16 cellular contexts compared by ENCODE assay signal in the genomic region with DNA sequence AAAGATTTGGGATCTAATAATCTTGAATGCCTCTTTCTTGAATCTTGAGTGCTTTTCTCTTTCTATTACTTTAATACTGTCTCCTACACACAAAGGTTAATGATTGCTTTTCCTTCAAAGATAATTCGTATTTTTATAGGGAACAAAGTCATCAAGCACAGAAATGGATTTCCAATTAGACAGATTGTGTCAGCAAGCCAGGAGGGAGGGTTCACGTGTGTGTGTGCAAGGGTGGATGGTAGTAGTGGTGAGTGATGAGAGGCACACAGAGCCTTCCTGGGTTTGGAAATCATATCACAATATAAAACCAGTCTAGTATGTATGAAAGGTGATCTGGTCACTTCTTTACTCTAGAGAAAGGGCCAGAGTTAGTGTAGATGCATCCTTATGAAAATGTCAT. TPM values are rescaled to one million over a fixed set of nuclear protein-coding genes. Genes with fewer than 3 reads are reported as not detected.
A peak's percentile ranks its signal among the peaks of the same experiment; 100 is the strongest.
DNase-seq lines count a peak whose midpoint lies in the region; ATAC-seq and TF ChIP-seq lines count a peak whose summit lies in the region.
"Had no signal": no experiment of that assay in that cellular context is flagged by ENCODE, and none has a peak within 500 bp of the region (broad histone marks: within the 10 kb centered on the region; RNA-seq: fewer than 3 reads in every experiment).

No MANE protein-coding gene starts in this region.

- H3K27me3 ChIP-seq in colonic mucosa (no peaks in the 10 kb centered on the region), mucosa of rectum (ENCODE audit: control insufficient read depth in 2 of 2, insufficient read depth in 2 of 2, low read length in 2 of 2) (no peaks in the 10 kb centered on the region), transverse colon (no peaks in the 10 kb centered on the region)

- peaks cover 0 to 4% (median 0%) of the 10 kb centered on the region in 6 donors for H3K9me3 Mint-ChIP-seq in immature natural killer cell
- H3K9me3 Mint-ChIP-seq: HFFc6 had no signal

- H3K9me3 ChIP-seq in colonic mucosa (no peaks in the 10 kb centered on the region), mucosa of rectum (ENCODE audit: control insufficient read depth in 2 of 2, low read length in 2 of 2) (no peaks in the 10 kb centered on the region), transverse colon (peaks cover 0 to 5% of the 10 kb centered on the region in 2 donors)
- H3K9me3 ChIP-seq: HAP-1 had no signal

- H3K4me1 Mint-ChIP-seq in immature natural killer cell = peaks cover 15 to 32% of the 10 kb centered on the region in 2 donors

- H3K27ac Mint-ChIP-seq in immature natural killer cell = no peak overlapping the region
- H3K27ac Mint-ChIP-seq: CD4-positive, alpha-beta memory T cell; HFFc6 had no signal

- H3K36me3 ChIP-seq in colonic mucosa = no peaks in the 10 kb centered on the region
- H3K36me3 ChIP-seq in mucosa of rectum (ENCODE audit: control insufficient read depth in 2 of 2, insufficient read depth in 2 of 2, low read length in 2 of 2) = no peaks in the 10 kb centered on the region
- no peaks in the 10 kb centered on the region for H3K36me3 ChIP-seq in transverse colon
- H3K36me3 ChIP-seq: HAP-1 had no signal

- peaks cover 2% of the 10 kb centered on the region for H3K4me1 ChIP-seq in colonic mucosa
- peaks cover 27 to 49% of the 10 kb centered on the region in 2 donors for H3K4me1 ChIP-seq in mucosa of rectum (ENCODE audit: control insufficient read depth in 2 of 2, insufficient read depth in 2 of 2, low read length in 2 of 2)
- peaks cover 4 to 55% (median 29%) of the 10 kb centered on the region in 4 donors for H3K4me1 ChIP-seq in transverse colon
- H3K4me1 ChIP-seq: HAP-1 had no signal

- WGBS in transverse colon (ENCODE audit: low coverage in 1 of 2), 2 donors = 65 to 86% methylated on average over 1 to 2 of the region's 2 CpGs

- TF ChIP-seq CTCF in colonic mucosa (IDR thresholded peaks at IDR 0.05) (no peak), transverse colon (IDR thresholded peaks at IDR 0.05) (no peak)

- peaks cover 0 to 2% (median 0%) of the 10 kb centered on the region in 3 donors for H3K27me3 Mint-ChIP-seq in immature natural killer cell (ENCODE audit: low read depth in 3 of 3)
- H3K27me3 Mint-ChIP-seq: CD4-positive, alpha-beta memory T cell had no signal

- H3K36me3 Mint-ChIP-seq in immature natural killer cell = peaks cover 14 to 27% (median 19%) of the 10 kb centered on the region in 3 donors

- no peak for ATAC-seq in HG02981 (IDR thresholded peaks at IDR 0.05; ENCODE audit: unreplicated experiment)

- TF ChIP-seq POLR2A in transverse colon (IDR thresholded peaks at IDR 0.05) = no peak

- TF ChIP-seq EP300 in transverse colon (IDR thresholded peaks at IDR 0.05; ENCODE audit: low read depth) = no peak

- H3K27ac ChIP-seq in colonic mucosa (peak overlapping the region; percentile 69), mucosa of rectum (ENCODE audit: low read depth in 2 of 2, low read length in 2 of 2) (peak overlapping the region; percentile 50 to 92), transverse colon (peak overlapping the region; percentile 42 to 78 (median 70))

- peak overlapping the region in 1 of 2 donors; percentile 46 for H3K9ac ChIP-seq in colonic mucosa (ENCODE audit: low read depth in 2 of 2, low read length in 2 of 2)
- peak overlapping the region; percentile 34 to 40 for H3K9ac ChIP-seq in mucosa of rectum (ENCODE audit: low read depth in 1 of 2, low read length in 2 of 2)

- in situ Hi-C loops in transverse colon (cut with MboI; ENCODE audit: low pct_ligation_motif_present in 1 of 4, low pct_unique_long_range_greater_than_20kb in 1 of 4, low sequenced_read_pairs in 3 of 4) = no loop called here

- H3K4me3 Mint-ChIP-seq in immature natural killer cell = no peak overlapping the region
- H3K4me3 Mint-ChIP-seq: CD4-positive, alpha-beta memory T cell; HFFc6 had no signal

- intact Hi-C loops in colonic mucosa (cut with DNase I) = no loop called here
- intact Hi-C loops in transverse colon (cut with DNase I; ENCODE audit: low total_unique reads) = no loop called here

- H3K4me3 ChIP-seq in colonic mucosa (no peak overlapping the region), mucosa of rectum (ENCODE audit: low read length in 2 of 2) (peak overlapping the region; percentile 34 to 47), transverse colon (no peak overlapping the region)
- H3K4me3 ChIP-seq: HAP-1 had no signal

- DNase-seq in colonic mucosa (no peak), transverse colon (no peak), hepatic stellate cell (ENCODE audit: low spot score) (no peak), immature natural killer cell (no peak)
- DNase-seq: C1 segment of cervical spinal cord; Calu3; CD4-positive, alpha-beta memory T cell; COR-L47; DMS53; DMS79 treated with DMSO at 0.1 percent for 48 hours; GF-D8; GOT3; HFFc6 had no signal

RNA-seq across cellular contexts. Expression of a gene that starts 51.2 kb away (rescaled TPM):
- 10 to 100 TPM; 43.4 to 73.1 TPM for total RNA-seq in colonic mucosa
- total RNA-seq in transverse colon = 10 to 100 TPM; 34.6 to 82.7 (median 72.3) TPM
- polyA plus RNA-seq in immature natural killer cell = 10 to 100 TPM; 26.2 to 73.6 (median 27.6) TPM

Comparison
In these comparisons a context has a peak if more than half of its experiments do, and no peak if none do; other contexts are left out.
1. H3K4me3 ChIP-seq: peak in mucosa of rectum (2 of 2); none in colonic mucosa (single experiment) and transverse colon (0 of 4).
2. Peak in every context shown above with its lines, with median percentiles within 50 percentile points of each other: H3K27ac ChIP-seq.